ENCODE assay signal across 1 cellular context in the genomic region with DNA sequence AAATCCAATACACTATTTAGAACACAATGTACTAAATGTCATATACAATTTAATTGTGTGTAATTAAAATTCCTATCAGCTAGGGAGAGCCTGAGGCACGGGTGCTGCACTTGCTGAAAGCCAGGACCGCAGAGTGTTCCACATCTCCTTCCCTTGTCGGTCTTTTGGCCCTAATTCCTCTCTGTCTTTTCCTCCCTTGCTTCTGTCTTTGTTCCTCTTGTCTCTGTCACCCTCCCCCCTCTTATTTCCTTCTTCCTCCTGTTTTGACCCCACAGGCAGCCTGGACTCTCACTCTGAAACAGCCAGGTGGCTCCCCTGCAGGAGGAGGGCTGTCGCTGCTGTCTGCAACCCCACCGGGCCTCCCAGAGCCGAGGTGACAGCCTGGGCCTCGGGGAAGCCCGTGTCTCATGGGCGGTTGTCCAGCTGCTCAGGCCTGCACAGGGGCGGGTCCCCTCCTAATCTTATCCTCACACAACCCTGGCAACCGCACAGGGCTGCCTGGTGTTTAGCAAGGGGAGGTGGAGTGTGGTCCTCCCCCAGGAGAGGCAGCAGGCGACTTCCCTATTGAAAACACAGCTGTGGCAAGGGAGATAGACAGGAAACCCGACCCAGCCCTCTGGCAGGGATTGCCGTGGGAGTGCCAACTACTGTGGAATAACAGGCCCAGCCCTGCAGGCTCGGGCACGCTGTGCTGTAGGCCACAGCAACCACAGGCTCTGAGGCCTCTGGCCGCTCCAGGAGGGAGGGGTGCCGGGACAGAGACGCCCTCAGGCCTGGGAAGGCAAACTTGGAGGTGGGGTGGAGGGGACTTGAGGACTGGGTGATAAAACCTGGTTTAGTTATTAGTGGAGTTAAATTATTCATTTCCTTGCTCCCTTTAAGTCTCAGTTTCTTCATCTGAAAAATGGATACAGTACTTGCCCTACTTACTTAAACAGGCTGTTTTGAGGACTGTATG.
TF ChIP-seq lines count a peak whose summit lies in the region.

No MANE protein-coding gene starts in this region.

TF ChIP-seq in Ishikawa, 13 proteins besides CTCF, POLR2A, EP300 and RAD21 (continued from another document):
- TF ChIP-seq, protein P1, sequence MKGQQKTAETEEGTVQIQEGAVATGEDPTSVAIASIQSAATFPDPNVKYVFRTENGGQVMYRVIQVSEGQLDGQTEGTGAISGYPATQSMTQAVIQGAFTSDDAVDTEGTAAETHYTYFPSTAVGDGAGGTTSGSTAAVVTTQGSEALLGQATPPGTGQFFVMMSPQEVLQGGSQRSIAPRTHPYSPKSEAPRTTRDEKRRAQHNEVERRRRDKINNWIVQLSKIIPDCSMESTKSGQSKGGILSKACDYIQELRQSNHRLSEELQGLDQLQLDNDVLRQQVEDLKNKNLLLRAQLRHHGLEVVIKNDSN (IDR thresholded peaks at IDR 0.05) = no peak
- TF ChIP-seq NFIC (IDR thresholded peaks at IDR 0.05) (peak; percentile 67), TAF1 (IDR thresholded peaks at IDR 0.05; ENCODE audit: low read depth) (no peak)
